In the genomic region with DNA sequence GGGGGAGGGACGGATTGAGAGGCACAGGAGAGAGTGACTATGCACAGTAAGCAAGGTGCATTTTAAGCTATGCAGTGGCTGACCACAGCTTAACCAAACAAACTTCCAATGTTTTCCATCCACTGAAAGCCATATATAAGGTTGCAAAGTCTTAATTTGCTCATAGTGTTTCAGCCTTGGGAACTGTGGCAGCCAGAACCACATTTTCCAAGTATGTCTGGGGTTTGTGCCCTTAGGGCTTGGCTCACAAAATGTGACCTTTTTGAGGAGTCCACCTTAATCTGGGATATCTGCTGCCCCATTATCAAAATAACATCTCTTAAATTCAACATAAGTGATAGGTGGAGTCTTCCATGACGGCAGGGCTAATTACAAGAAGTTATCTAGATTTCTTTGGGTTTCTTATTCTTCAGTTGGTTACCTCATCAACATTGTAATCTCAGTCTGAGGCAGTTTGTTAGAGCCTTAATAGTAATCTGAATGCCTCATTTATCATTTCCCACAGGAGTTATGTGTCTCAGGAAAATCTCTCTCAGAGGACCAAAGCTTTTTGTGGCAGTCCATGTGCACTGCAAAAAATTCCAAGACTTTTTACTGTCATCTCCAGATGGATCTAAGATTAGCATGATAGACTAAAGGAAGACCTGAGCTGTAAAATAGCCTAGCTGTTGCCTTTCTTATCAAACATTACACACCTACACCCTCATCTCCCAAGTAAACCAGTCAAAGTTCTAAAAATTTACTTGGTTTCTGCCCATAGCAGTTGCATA, we compare ENCODE assay signal across 9 cellular contexts.
"Had no signal": no experiment of that assay in that cellular context is flagged by ENCODE, and none has a peak within 500 bp of the region (broad histone marks: within the 10 kb centered on the region; RNA-seq: fewer than 3 reads in every experiment).

No MANE protein-coding gene starts in this region.

- H3K4me3 ChIP-seq: GM23248 had no signal

- H3K27ac Mint-ChIP-seq: H9, IgD-negative memory B cell had no signal

- ATAC-seq: HepG2 had no signal

- DNase-seq: GM23248, GOT3, H9, HCEC 1CT, KBM-7 had no signal

- H3K4me3 Mint-ChIP-seq: H9 had no signal

- H3K27ac ChIP-seq: GM23248, HL-60 had no signal

- H3K27me3 Mint-ChIP-seq: IgD-negative memory B cell had no signal

- FAIRE-seq: H54, HepG2 had no signal

- H3K9ac ChIP-seq: GM23248 had no signal

- H2AFZ ChIP-seq: GM23248 had no signal

- H3K4me1 Mint-ChIP-seq: H9, IgD-negative memory B cell had no signal
